ENCODE assay signal across 1 cellular context in genomic region chr16:86665319-86665675, GRCh38.
TF ChIP-seq lines count a peak whose summit lies in the region.

No MANE protein-coding gene starts in this region.

TF ChIP-seq in WTC11, 78 proteins besides CTCF, POLR2A, EP300 and RAD21 (continued from another document):
- TF ChIP-seq ZNF281 (CRISPR knock-in tag; IDR thresholded peaks at IDR 0.05), result no peak
- TF ChIP-seq GTF2I (CRISPR knock-in tag; conservative IDR thresholded peaks at IDR 0.05), result no peak
- TF ChIP-seq CREM (CRISPR knock-in tag; IDR thresholded peaks at IDR 0.05), result no peak
- no peak for TF ChIP-seq E2F4 (CRISPR knock-in tag; IDR thresholded peaks at IDR 0.05; ENCODE audit: borderline replicate concordance, low read depth)
- TF ChIP-seq ZNF396 (CRISPR knock-in tag; IDR thresholded peaks at IDR 0.05; ENCODE audit: borderline replicate concordance), result no peak
- no peak for TF ChIP-seq FOXK1 (CRISPR knock-in tag; IDR thresholded peaks at IDR 0.05)
- TF ChIP-seq SOX15 (CRISPR knock-in tag; IDR thresholded peaks at IDR 0.05), result no peak
- TF ChIP-seq ATF1 (CRISPR knock-in tag; IDR thresholded peaks at IDR 0.05), result no peak
